In the genomic region with DNA sequence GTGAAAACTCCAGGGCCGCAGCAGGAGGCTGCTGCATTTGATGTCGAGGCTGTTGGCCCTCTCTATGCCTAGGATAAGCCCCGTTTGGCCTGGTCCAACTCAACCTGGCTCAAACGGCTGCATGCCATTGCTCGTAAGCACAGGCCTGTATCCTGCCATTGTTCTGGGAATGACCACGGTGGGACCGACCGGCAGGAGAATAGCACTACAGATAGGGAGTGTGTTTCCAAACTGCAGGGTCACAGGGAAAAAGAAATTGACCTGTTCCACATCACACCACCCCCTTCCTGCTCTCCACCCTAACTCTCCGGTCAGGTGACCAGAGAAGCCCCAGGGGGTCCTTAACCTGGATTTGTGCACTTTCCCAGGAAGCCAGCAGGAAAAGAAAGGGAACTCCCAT, we compare ENCODE assay signal across 25 cellular contexts.
DNase-seq lines count a peak whose midpoint lies in the region; ATAC-seq, FAIRE-seq and TF ChIP-seq lines count a peak whose summit lies in the region.
"Had no signal": no experiment of that assay in that cellular context is flagged by ENCODE, and none has a peak within 500 bp of the region (broad histone marks: within the 10 kb centered on the region; RNA-seq: fewer than 3 reads in every experiment).

No MANE protein-coding gene starts in this region.

- H2AFZ ChIP-seq in HepG2 (ENCODE audit: low read length), result no peak overlapping the region
- no peak overlapping the region for H2AFZ ChIP-seq in neuronal stem cell (ENCODE audit: low read length)

- POLR2A ChIA-PET in HepG2 (lab: Yijun Ruan, JAX), result no interaction called here

- WGBS in liver, result 72% methylated on average over 9 of the region's 9 CpGs
- 16% methylated on average over 6 of the region's 9 CpGs for WGBS in HepG2 (ENCODE audit: low lambda C conversion rate)
- no CpG with 5 or more reads among the region's 9 CpGs for WGBS in neuronal stem cell (ENCODE audit: extremely low coverage in 2 of 2, insufficient read length in 2 of 2, insufficient replicate concordance in 1 of 2), 2 donors

- TF ChIP-seq POLR2A in HepG2 (IDR thresholded peaks at IDR 0.05; ENCODE audit: insufficient read depth in 1 of 2, low read depth in 2 of 2, low read length in 2 of 2), result no peak

- no peaks in the 10 kb centered on the region for H3K79me2 ChIP-seq in HepG2 (ENCODE audit: insufficient read depth, low read length)

- no peak overlapping the region for H2BK12ac ChIP-seq in neuronal stem cell (ENCODE audit: low read length)

- H3K9me3 ChIP-seq in liver (ENCODE audit: control insufficient read depth in 4 of 4, low read length in 3 of 4), result peaks cover 0 to 5% (median under 1%) of the 10 kb centered on the region in 4 donors
- H3K9me3 ChIP-seq in HepG2 (ENCODE audit: low read length), result peaks cover 5% of the 10 kb centered on the region; the same call in 1 of the 2 replicates
- peaks cover 2 to 4% of the 10 kb centered on the region in 2 donors for H3K9me3 ChIP-seq in neuronal stem cell (replicated peaks in 1 of 2; ENCODE audit: control insufficient read depth in 2 of 2, insufficient read depth in 1 of 2, low read depth in 1 of 2, low read length in 2 of 2)

- ATAC-seq in HepG2, result no peak
- peak; percentile 93 for ATAC-seq in left ventricle myocardium superior
- ATAC-seq: activated CD8-positive, alpha-beta T cell treated with anti-CD3 and anti-CD28 coated beads, Interleukin-2, amount 10 ng/mL, durations not matched to agents 7 days and 5 days; activated naive CD4-positive, alpha-beta T cell treated with anti-CD3 and anti-CD28 coated beads, Interleukin-2, amount 50 U/mL, for 72 hours; SK-N-SH treated with all-trans-retinoic acid at 6 μM for 48 hours had no signal

- DNase-seq in HepG2 (ENCODE audit: low spot score) (no peak), left ventricle myocardium superior (peak; percentile 47), neuronal stem cell (ENCODE audit: low spot score) (no peak), medulla oblongata (ENCODE audit: extremely low spot score) (no peak), GOT3 (lab: John Stamatoyannopoulos, UW) (no peak), NCI-H524 treated with DMSO at 0.1 percent for 48 hours (lab: John Stamatoyannopoulos, UW) (no peak)
- DNase-seq in effector CD4-positive, alpha-beta T cell, result no peak
- DNase-seq: activated CD8-positive, alpha-beta T cell treated with anti-CD3 and anti-CD28 coated beads, Interleukin-2, amount 10 ng/mL, durations not matched to agents 7 days and 5 days; activated T-cell treated with anti-CD3 and anti-CD28 coated beads for 4 hours; anterior cingulate cortex; Calu3; cortex of kidney; DND-41; kidney; naive B cell; NCI-H446 treated with DMSO at 0.1 percent for 48 hours; nucleus accumbens; stimulated activated CD4-positive, alpha-beta T cell treated with anti-CD3 and anti-CD28 coated beads, Interleukin-2, amount 100 ng/mL, for 48 hours; T-helper 2 cell; upper lobe of left lung had no signal

- TF ChIP-seq CTCF in liver (IDR thresholded peaks at IDR 0.05; ENCODE audit: low read depth, low read length, missing input control) (no peak), HepG2 (CRISPR knock-in tag; IDR thresholded peaks at IDR 0.05) (no peak)

- H3K79me1 ChIP-seq in neuronal stem cell (ENCODE audit: low read depth, low read length), result no peaks in the 10 kb centered on the region

- no peaks in the 10 kb centered on the region for H4K20me1 ChIP-seq in HepG2 (ENCODE audit: insufficient read depth, low read length)

- intact Hi-C loops in HepG2 (cut with micrococcal nuclease; ENCODE audit: unreplicated experiment) (no loop called here), left ventricle myocardium superior (cut with micrococcal nuclease) (no loop called here)

- no peak for TF ChIP-seq EP300 in HepG2 (IDR thresholded peaks at IDR 0.05; ENCODE audit: low read depth in 2 of 2, low read length in 2 of 2)
- no peak for TF ChIP-seq EP300 in HepG2 (CRISPR knock-in tag; IDR thresholded peaks at IDR 0.05; ENCODE audit: borderline replicate concordance)

- in situ Hi-C loops in HepG2 (cut with HindIII; ENCODE audit: extremely low pct_ligation_motif_present, low pct_unique_long_range_greater_than_20kb), result no loop called here

- no peak overlapping the region for H2AK5ac ChIP-seq in neuronal stem cell (ENCODE audit: low read depth, low read length)

- H3K23ac ChIP-seq in neuronal stem cell (ENCODE audit: low read depth, low read length, poor library complexity), result no peak overlapping the region

- H3K9ac ChIP-seq in liver (ENCODE audit: low read depth in 1 of 2, low read length in 2 of 2) (no peak overlapping the region), HepG2 (ENCODE audit: insufficient read depth, low read depth, low read length) (no peak overlapping the region), neuronal stem cell (ENCODE audit: low read depth, low read length, poor library complexity) (peak overlapping the region; percentile 50)

- TF ChIP-seq RAD21 in liver (IDR thresholded peaks at IDR 0.05) (no peak), HepG2 (CRISPR knock-in tag; IDR thresholded peaks at IDR 0.05) (no peak)

- H3K36me3 ChIP-seq in liver (ENCODE audit: control insufficient read depth in 4 of 4, insufficient read depth in 3 of 4, low read depth in 1 of 4, low read length in 3 of 4), result no peaks in the 10 kb centered on the region
- H3K36me3 ChIP-seq in HepG2 (replicated peaks in 1 of 2; ENCODE audit: control insufficient read depth in 1 of 2, insufficient read depth in 2 of 2, low read length in 2 of 2), result no peaks in the 10 kb centered on the region
- no peaks in the 10 kb centered on the region for H3K36me3 ChIP-seq in neuronal stem cell (replicated peaks in 1 of 2; ENCODE audit: control insufficient read depth in 2 of 2, insufficient read depth in 2 of 2, low read length in 2 of 2)
- H3K36me3 ChIP-seq: cardiac muscle cell, upper lobe of left lung had no signal

- FAIRE-seq in HepG2 (lab: Jason Lieb, UNC), result no peak
- FAIRE-seq: kidney had no signal

- no peaks in the 10 kb centered on the region for H3K4me1 ChIP-seq in liver (ENCODE audit: control insufficient read depth in 4 of 4, insufficient read depth in 4 of 4, low read length in 3 of 4)
- no peaks in the 10 kb centered on the region for H3K4me1 ChIP-seq in HepG2 (ENCODE audit: insufficient read depth, low read length)
- peaks cover 0 to 2% of the 10 kb centered on the region in 2 donors for H3K4me1 ChIP-seq in neuronal stem cell (ENCODE audit: control insufficient read depth in 2 of 2, insufficient read depth in 1 of 2, low read depth in 1 of 2, low read length in 2 of 2)

- CTCF ChIA-PET in HepG2 (lab: Yijun Ruan, JAX; ENCODE audit: low intra/inter-chr PET ratio, low total read pairs), result no interaction called here

- H3K4me3 ChIP-seq in liver (ENCODE audit: low read depth in 1 of 3, low read length in 3 of 3) (no peak overlapping the region), HepG2 (replicated peaks in 1 of 3; ENCODE audit: insufficient read depth in 1 of 3, low read depth in 2 of 3, low read length in 3 of 3) (no peak overlapping the region), neuronal stem cell (ENCODE audit: low read length in 2 of 2) (no peak overlapping the region)
- H3K4me3 ChIP-seq: cardiac muscle cell, upper lobe of left lung had no signal

- no peak overlapping the region for H2BK5ac ChIP-seq in neuronal stem cell (ENCODE audit: low read length)

- H3K27ac ChIP-seq in liver (ENCODE audit: low read depth in 1 of 2, low read length in 2 of 2), result no peak overlapping the region
- no peak overlapping the region for H3K27ac ChIP-seq in HepG2 (ENCODE audit: extremely low read length, insufficient read depth, low read length)
- no peak overlapping the region for H3K27ac ChIP-seq in neuronal stem cell (replicated peaks; ENCODE audit: low read length)
- H3K27ac ChIP-seq: 22Rv1, cardiac muscle cell had no signal

- H4K91ac ChIP-seq in neuronal stem cell (ENCODE audit: low read depth, low read length, poor library complexity), result no peak overlapping the region

- H2BK15ac ChIP-seq in neuronal stem cell (ENCODE audit: low read length), result peak overlapping the region; percentile 30

- H3K4ac ChIP-seq in neuronal stem cell (ENCODE audit: low read length), result no peak overlapping the region

- H3K18ac ChIP-seq in neuronal stem cell (ENCODE audit: low read length), result peak overlapping the region; percentile 84

- H3K27me3 ChIP-seq in liver (ENCODE audit: control insufficient read depth in 4 of 4, insufficient read depth in 4 of 4, low read length in 3 of 4) (no peaks in the 10 kb centered on the region), HepG2 (ENCODE audit: control insufficient read depth in 1 of 2, insufficient read depth in 2 of 2, low read length in 2 of 2) (no peaks in the 10 kb centered on the region; a peak in 1 of 5 replicates), neuronal stem cell (ENCODE audit: control insufficient read depth in 3 of 3, insufficient read depth in 3 of 3, low read depth in 1 of 3, low read length in 3 of 3) (no peaks in the 10 kb centered on the region)
- H3K27me3 ChIP-seq: cardiac muscle cell, upper lobe of left lung had no signal

- H2BK120ac ChIP-seq in neuronal stem cell (ENCODE audit: low read depth, low read length), result no peak overlapping the region

- no peak overlapping the region for H3K4me2 ChIP-seq in HepG2 (ENCODE audit: low read depth, low read length)
- no peak overlapping the region for H3K4me2 ChIP-seq in neuronal stem cell (ENCODE audit: insufficient read depth, low read length, poor library complexity, severe bottlenecking)

- H3K14ac ChIP-seq in neuronal stem cell (ENCODE audit: low read length), result no peak overlapping the region

- no TSS peak for BruUV-seq in HepG2 (replicated peaks; lab: Mats Ljungman, UMichigan)

- H4K8ac ChIP-seq in neuronal stem cell (ENCODE audit: low read depth, low read length), result no peak overlapping the region

TF ChIP-seq in liver, 16 proteins besides CTCF, POLR2A, EP300 and RAD21:
- peak; percentile 59 for TF ChIP-seq NR2F2 (IDR thresholded peaks at IDR 0.05)
- TF ChIP-seq TAF1 (conservative IDR thresholded peaks at IDR 0.05), result no peak
- no peak for TF ChIP-seq FOXA2 (IDR thresholded peaks at IDR 0.05)
TF ChIP-seq in liver: peak in this region for 1.

TF ChIP-seq in HepG2, 621 proteins besides CTCF, POLR2A, EP300 and RAD21 (continues in another document):
- TF ChIP-seq HCFC1 (IDR thresholded peaks at IDR 0.05; ENCODE audit: low read depth, low read length) (no peak), EHMT2 (IDR thresholded peaks at IDR 0.05; ENCODE audit: borderline replicate concordance, low read depth, low read length) (no peak), CENPX (CRISPR knock-in tag; IDR thresholded peaks at IDR 0.05) (no peak), ZMYM4 (CRISPR knock-in tag; IDR thresholded peaks at IDR 0.05) (no peak)
- TF ChIP-seq, protein P1, sequence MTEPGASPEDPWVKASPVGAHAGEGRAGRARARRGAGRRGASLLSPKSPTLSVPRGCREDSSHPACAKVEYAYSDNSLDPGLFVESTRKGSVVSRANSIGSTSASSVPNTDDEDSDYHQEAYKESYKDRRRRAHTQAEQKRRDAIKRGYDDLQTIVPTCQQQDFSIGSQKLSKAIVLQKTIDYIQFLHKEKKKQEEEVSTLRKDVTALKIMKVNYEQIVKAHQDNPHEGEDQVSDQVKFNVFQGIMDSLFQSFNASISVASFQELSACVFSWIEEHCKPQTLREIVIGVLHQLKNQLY (CRISPR knock-in tag; IDR thresholded peaks at IDR 0.05), result no peak
